ENCODE assay signal across 8 cellular contexts in the genomic region with DNA sequence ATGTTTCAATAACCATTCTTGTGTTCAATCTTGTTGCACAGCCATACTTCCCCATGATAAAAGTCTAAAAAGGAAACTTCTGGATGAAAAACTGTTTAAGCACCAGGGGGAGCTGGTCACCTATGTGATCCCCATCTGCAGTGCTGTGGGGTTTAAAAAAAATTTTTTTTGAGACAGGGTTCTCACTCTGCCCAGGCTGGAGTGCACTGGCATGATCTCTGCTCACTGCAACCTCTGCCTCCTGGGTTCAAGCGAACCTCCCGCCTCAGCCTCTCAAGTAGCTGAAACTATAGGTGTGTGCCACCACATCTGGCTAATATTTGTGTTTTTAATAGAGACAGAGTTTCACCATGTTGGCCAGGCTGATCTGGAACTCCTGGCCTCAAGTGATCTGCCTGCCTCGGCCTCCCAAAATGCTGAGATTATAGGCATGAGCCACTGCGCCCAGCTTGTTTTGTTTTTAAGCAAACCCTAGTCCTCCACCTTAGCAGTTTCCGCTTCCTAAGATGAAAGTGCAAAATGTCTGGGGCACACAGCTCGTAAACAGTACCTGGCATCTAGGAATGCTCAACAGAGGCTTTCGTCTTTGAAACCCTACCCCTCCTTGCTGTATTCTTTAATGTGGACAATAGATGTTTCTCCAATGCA. TPM values are rescaled to one million over a fixed set of nuclear protein-coding genes. Genes with fewer than 3 reads are reported as not detected.
DNase-seq lines count a peak whose midpoint lies in the region; ATAC-seq and TF ChIP-seq lines count a peak whose summit lies in the region.

No MANE protein-coding gene starts in this region.

- no peaks in the 10 kb centered on the region for H3K36me3 Mint-ChIP-seq in type B pancreatic cell

- H3K27ac Mint-ChIP-seq in type B pancreatic cell, result no peak overlapping the region

- H3K4me3 Mint-ChIP-seq in type B pancreatic cell, result no peak overlapping the region

- H3K27me3 ChIP-seq in PC-9 (ENCODE audit: insufficient read depth, low read depth), result no peaks in the 10 kb centered on the region

- TF ChIP-seq CTCF in GM13977 (IDR thresholded peaks at IDR 0.05; ENCODE audit: extremely low read depth, insufficient read depth, missing control alignments) (peak; percentile 54), PC-9 (conservative IDR thresholded peaks at IDR 0.05) (peak; percentile 80), astrocyte of the cerebellum (IDR thresholded peaks at IDR 0.05; ENCODE audit: low read depth, low read length, missing control alignments) (peak; percentile 65), type B pancreatic cell (conservative IDR thresholded peaks at IDR 0.05) (peak; percentile 79)

- intact Hi-C loops in PC-9 (cut with micrococcal nuclease; ENCODE audit: unreplicated experiment), result loop anchor here (1.0 to 5.0 kb wide), 2 partner anchors 70 to 194 kb away; a partner anchor contains a TSS

- no peaks in the 10 kb centered on the region for H3K79me2 ChIP-seq in PC-9 (ENCODE audit: low read depth)

- H2AFZ ChIP-seq in PC-9, result no peak overlapping the region

- H3K4me2 ChIP-seq in PC-9, result no peak overlapping the region

- H3K4me1 Mint-ChIP-seq in type B pancreatic cell (ENCODE audit: unreplicated experiment), result peaks cover 4% of the 10 kb centered on the region

- CTCF ChIA-PET in PC-9 (lab: Charles Lee), result interaction anchor here (0.6 kb wide), 1 partner anchor 472 kb away, joined by 5 read pairs; no protein-coding TSS in a partner anchor

- H3K9me3 ChIP-seq in PC-9 (ENCODE audit: insufficient read depth, low read depth), result no peaks in the 10 kb centered on the region

- DNase-seq in AG20443 (ENCODE audit: low spot score), result peak; percentile 63
- DNase-seq in GM13977 (ENCODE audit: low spot score), result peak; percentile 55
- peak; percentile 20 to 41 for DNase-seq in PC-9
- peak; percentile 9 for DNase-seq in astrocyte of the cerebellum (ENCODE audit: low read depth)
- DNase-seq in left lobe of liver (ENCODE audit: low spot score), result no peak
- DNase-seq in type B pancreatic cell (ENCODE audit: extremely low spot score, unreplicated experiment), result no peak

- POLR2A ChIA-PET in PC-9 (lab: Charles Lee; ENCODE audit: unreplicated experiment), result no interaction called here

- H3K9me3 Mint-ChIP-seq in type B pancreatic cell, result no peaks in the 10 kb centered on the region

- no peaks in the 10 kb centered on the region for H3K4me1 ChIP-seq in PC-9 (replicated peaks; ENCODE audit: insufficient read depth)

- no peaks in the 10 kb centered on the region for H3K9me2 ChIP-seq in PC-9 (ENCODE audit: insufficient read depth)

- H3K36me3 ChIP-seq in PC-9 (ENCODE audit: low read depth), result no peaks in the 10 kb centered on the region

- ATAC-seq in HG03432 (IDR thresholded peaks at IDR 0.05; ENCODE audit: unreplicated experiment) (peak; percentile 71), left lobe of liver (peak; percentile 83), HG03571 (IDR thresholded peaks at IDR 0.05; ENCODE audit: unreplicated experiment) (no peak)

- no peaks in the 10 kb centered on the region for H3K27me3 Mint-ChIP-seq in type B pancreatic cell

- BruUV-seq in PC-9 (replicated peaks; lab: Mats Ljungman, UMichigan), result no TSS peak

- no peak overlapping the region for H3K27ac ChIP-seq in PC-9

- no peak overlapping the region for H3K4me3 ChIP-seq in PC-9
- H3K4me3 ChIP-seq in astrocyte of the cerebellum (ENCODE audit: low read depth, low read length), result no peak overlapping the region

- H4K20me1 ChIP-seq in PC-9 (ENCODE audit: insufficient read depth), result no peaks in the 10 kb centered on the region

- in situ Hi-C loops in GM13977 (cut with MboI; ENCODE audit: low pct_unique_long_range_greater_than_20kb, low sequenced_read_pairs, unreplicated experiment) (loop anchor here (10.0 to 25.0 kb wide), 2 partner anchors 1114 to 1217 kb away; no protein-coding TSS in a partner anchor), astrocyte of the cerebellum (cut with HindIII; ENCODE audit: low sequenced_read_pairs) (no loop called here)

- no peaks in the 10 kb centered on the region for H3F3A ChIP-seq in PC-9 (ENCODE audit: insufficient read depth, low read depth)

RNA-seq across cellular contexts. Expression of a gene that starts 25.4 kb away (rescaled TPM):
- total RNA-seq in PC-9 (2021), result 78.9 and 89.8 TPM in 2 replicates
- 33.1 TPM for total RNA-seq in left lobe of liver
- 63.4 and 73.5 TPM in 2 replicates for total RNA-seq in type B pancreatic cell (ENCODE audit: low replicate concordance)

Comparison
In these comparisons a context has a peak if more than half of its experiments do, and no peak if none do; other contexts are left out.
1. DNase-seq: peak in AG20443 (single experiment), GM13977 (single experiment), PC-9 (2 of 2) and astrocyte of the cerebellum (single experiment); none in left lobe of liver (single experiment) and type B pancreatic cell (single experiment).
2. Peak in every context shown above with its lines, with median percentiles within 50 percentile points of each other: CTCF ChIP-seq.